Comparison of ENCODE assay signal across 8 cellular contexts in genomic region chr7:120858299-120858636, GRCh38. TPM values are rescaled to one million over a fixed set of nuclear protein-coding genes. Genes with fewer than 3 reads are reported as not detected.
DNase-seq lines count a peak whose midpoint lies in the region; ATAC-seq and TF ChIP-seq lines count a peak whose summit lies in the region.

No MANE protein-coding gene starts in this region.

- no peak for TF ChIP-seq CTCF in DOHH2 (IDR thresholded peaks at IDR 0.05; ENCODE audit: low read depth, low read length, poor library complexity, severe bottlenecking)
- TF ChIP-seq CTCF in OCI-LY3 (IDR thresholded peaks at IDR 0.05; ENCODE audit: low read depth, low read length) = no peak
- TF ChIP-seq CTCF in osteocyte (IDR thresholded peaks at IDR 0.05) = no peak
- TF ChIP-seq CTCF in GM20000 (IDR thresholded peaks at IDR 0.05; ENCODE audit: extremely low read depth, missing control alignments) = no peak

- peaks cover 7% of the 10 kb centered on the region for H3K36me3 Mint-ChIP-seq in osteocyte (ENCODE audit: unreplicated experiment)

- H3K27ac Mint-ChIP-seq in osteocyte (ENCODE audit: unreplicated experiment) = peak overlapping the region; percentile 89

- H3K79me2 ChIP-seq in DOHH2 (ENCODE audit: control insufficient read depth, low read length) (no peaks in the 10 kb centered on the region), OCI-LY3 (ENCODE audit: low read length) (no peaks in the 10 kb centered on the region)

- peaks cover 18% of the 10 kb centered on the region for H3K4me1 Mint-ChIP-seq in osteocyte (ENCODE audit: unreplicated experiment)

- H3K4me3 Mint-ChIP-seq in osteocyte (ENCODE audit: unreplicated experiment) = peak overlapping the region; percentile 96

- in situ Hi-C loops in G401 (cut with HindIII; ENCODE audit: low sequenced_read_pairs) = no loop called here

- no peak overlapping the region for H3K9ac ChIP-seq in OCI-LY3 (ENCODE audit: low read length)

- H3K27me3 ChIP-seq in DOHH2 (ENCODE audit: control insufficient read depth, low read length) = peaks cover 69% of the 10 kb centered on the region
- H3K27me3 ChIP-seq in OCI-LY3 (ENCODE audit: low read depth, low read length) = peaks cover 16% of the 10 kb centered on the region

- H3K9me2 ChIP-seq in DOHH2 (replicated peaks; ENCODE audit: control insufficient read depth, low read length) = no peaks in the 10 kb centered on the region

- H3K4me3 ChIP-seq in DOHH2 (ENCODE audit: low read length) (peak overlapping the region; percentile 71), OCI-LY3 (ENCODE audit: low read length) (peak overlapping the region; percentile 81; the same call in 1 of the 2 replicates)

- no peak for DNase-seq in osteocyte (ENCODE audit: extremely low spot score, unreplicated experiment)
- no peak for DNase-seq in activated CD4-positive, CD25-positive, alpha-beta regulatory T cell treated with anti-CD3 and anti-CD28 coated beads, Interleukin-2, amount 50 U/mL, for 72 hours
- DNase-seq in G401 (ENCODE audit: low spot score) = no peak
- no peak for DNase-seq in GM20000 (ENCODE audit: low spot score)
- no peak for DNase-seq in stimulated activated CD4-positive, alpha-beta T cell treated with anti-CD3 and anti-CD28 coated beads, Interleukin-4, amount 100 ng/mL, for 4 hours

- no peaks in the 10 kb centered on the region for H3K9me3 ChIP-seq in DOHH2 (ENCODE audit: control insufficient read depth, insufficient read depth, low read length)
- no peaks in the 10 kb centered on the region for H3K9me3 ChIP-seq in OCI-LY3 (ENCODE audit: insufficient read depth, low read length)

- H2AFZ ChIP-seq in OCI-LY3 (ENCODE audit: low read depth, low read length) = no peak overlapping the region

- no peaks in the 10 kb centered on the region for H3K9me3 Mint-ChIP-seq in osteocyte (ENCODE audit: unreplicated experiment)

- peaks cover 4% of the 10 kb centered on the region for H3K27me3 Mint-ChIP-seq in osteocyte (ENCODE audit: unreplicated experiment)

- H3F3A ChIP-seq in DOHH2 (ENCODE audit: control insufficient read depth, insufficient read depth) = no peaks in the 10 kb centered on the region

- H4K20me1 ChIP-seq in DOHH2 (ENCODE audit: control insufficient read depth, insufficient read depth, low read depth, low read length) (no peaks in the 10 kb centered on the region), OCI-LY3 (ENCODE audit: insufficient read depth, low read length) (no peaks in the 10 kb centered on the region)

- peaks cover 8% of the 10 kb centered on the region for H3K4me1 ChIP-seq in DOHH2 (ENCODE audit: control insufficient read depth, low read length)
- no peaks in the 10 kb centered on the region; the same call in 1 of the 2 replicates for H3K4me1 ChIP-seq in OCI-LY3 (ENCODE audit: low read length)

- H3K36me3 ChIP-seq in DOHH2 (ENCODE audit: control insufficient read depth, low read length) = no peaks in the 10 kb centered on the region
- H3K36me3 ChIP-seq in OCI-LY3 (replicated peaks; ENCODE audit: low read depth, low read length) = no peaks in the 10 kb centered on the region

- peak; percentile 37 for ATAC-seq in esophagus mucosa

- H3K4me2 ChIP-seq in DOHH2 (ENCODE audit: low read length) (peak overlapping the region; percentile 69), OCI-LY3 (ENCODE audit: low read length) (peak overlapping the region; percentile 96)

- H3K27ac ChIP-seq in DOHH2 (ENCODE audit: low read depth, low read length) = no peak overlapping the region
- no peak overlapping the region for H3K27ac ChIP-seq in OCI-LY3 (ENCODE audit: low read length)

RNA-seq across cellular contexts. Expression of gene TSPAN12, which starts 0.3 kb away (rescaled TPM):
- total RNA-seq in esophagus mucosa (0.92 TPM), osteocyte (13.2 and 14.0 TPM in 2 replicates)
- 0.80 TPM in 1 of 2 replicates, not detected in the other for total RNA-seq in G401 (2014; rRNA removed; shearing (Covaris generic))
